23 cellular contexts compared by ENCODE assay signal in the genomic region with DNA sequence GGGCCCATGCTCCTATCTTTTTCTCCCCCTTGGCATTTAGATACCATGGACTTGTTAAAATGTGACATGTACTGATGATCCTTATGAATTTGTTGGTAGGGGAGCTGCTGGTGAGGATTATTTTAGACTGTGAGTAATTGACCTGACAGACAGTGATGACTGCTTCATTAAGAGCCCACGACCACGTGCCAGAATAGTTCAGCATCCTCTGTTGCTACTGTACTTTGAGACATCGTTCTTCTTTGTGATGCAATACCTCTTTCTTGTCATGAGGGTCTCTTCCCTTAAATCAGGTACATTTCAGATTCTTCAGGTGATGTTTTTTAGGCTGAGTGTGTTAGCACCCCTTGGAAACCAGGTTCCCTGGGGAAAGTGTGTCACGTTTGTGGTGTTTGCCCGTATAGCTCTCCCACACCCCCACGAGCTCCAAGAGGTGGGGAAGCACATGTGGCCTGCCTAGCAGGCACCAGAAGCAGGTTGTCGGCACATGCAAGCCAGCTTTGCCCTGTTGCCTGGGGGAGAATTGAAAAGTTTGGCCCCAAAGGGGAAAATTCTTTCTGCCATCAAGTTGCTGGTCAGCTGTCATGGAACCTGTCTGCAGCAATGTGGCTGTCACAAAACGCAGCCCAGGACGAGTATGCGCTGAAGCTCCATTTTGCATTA. TPM values are rescaled to one million over a fixed set of nuclear protein-coding genes. Genes with fewer than 3 reads are reported as not detected.
DNase-seq lines count a peak whose midpoint lies in the region; ATAC-seq and TF ChIP-seq lines count a peak whose summit lies in the region.
"Had no signal": no experiment of that assay in that cellular context is flagged by ENCODE, and none has a peak within 500 bp of the region (broad histone marks: within the 10 kb centered on the region; RNA-seq: fewer than 3 reads in every experiment).

No MANE protein-coding gene starts in this region.

- no peak overlapping the region for H2BK15ac ChIP-seq in mesenchymal stem cell (ENCODE audit: low read depth, poor library complexity, severe bottlenecking)

- no peak overlapping the region for H3K14ac ChIP-seq in mesenchymal stem cell (ENCODE audit: low read length in 2 of 2)

- CTCF ChIA-PET in activated CD8-positive, alpha-beta memory T cell treated with anti-CD3 and anti-CD28 coated beads, Interleukin-2, amount 10 ng/mL, durations not matched to agents 7 days and 5 days (lab: Charles Lee): interaction anchor here (0.6 to 1.7 kb wide), 2 partner anchors 127 to 1145 kb away, joined by 3 to 7 read pairs; no protein-coding TSS in a partner anchor

- no peak overlapping the region for H2BK120ac ChIP-seq in mesenchymal stem cell (ENCODE audit: low read depth, low read length)

- no peak overlapping the region for H4K91ac ChIP-seq in mesenchymal stem cell (ENCODE audit: low read length)

- no peak overlapping the region for H3K18ac ChIP-seq in mesenchymal stem cell (ENCODE audit: low read depth in 1 of 2, low read length in 2 of 2)

- H3K36me3 ChIP-seq in Karpas-422 (ENCODE audit: insufficient read depth, low read length): 0 out of 2 replicates have a peak, but pooled peaks cover 3% of the 10 kb centered on the region
- H3K36me3 ChIP-seq in endodermal cell (ENCODE audit: control insufficient read depth, insufficient read depth, low read length): peaks cover 67% of the 10 kb centered on the region
- H3K36me3 ChIP-seq in mesenchymal stem cell (ENCODE audit: control insufficient read depth in 1 of 2, insufficient read depth in 2 of 2, low read depth in 1 of 2, low read length in 2 of 2): peaks cover 56 to 87% of the 10 kb centered on the region in 2 experiments

- H3K9me3 ChIP-seq in Karpas-422 (ENCODE audit: low read length) (no peaks in the 10 kb centered on the region), endodermal cell (ENCODE audit: control insufficient read depth, low read length) (no peaks in the 10 kb centered on the region), mesenchymal stem cell (ENCODE audit: control insufficient read depth, low read length) (no peaks in the 10 kb centered on the region)

- H3K9me3 Mint-ChIP-seq in endodermal cell: no peaks in the 10 kb centered on the region
- H3K9me3 Mint-ChIP-seq in stimulated activated naive B cell treated with anti-CD40 and anti-IgM and Interleukin-4, amounts not matched to agents 10 μg/mL and 1 μg/mL and 100 μg/mL, for 72 hours: no peaks in the 10 kb centered on the region
- H3K9me3 Mint-ChIP-seq in endothelial cell (ENCODE audit: unreplicated experiment): no peaks in the 10 kb centered on the region
- no peaks in the 10 kb centered on the region for H3K9me3 Mint-ChIP-seq in activated CD8-positive, alpha-beta memory T cell treated with anti-CD3 and anti-CD28 coated beads, Interleukin-2, amount 10 ng/mL, durations not matched to agents 7 days and 5 days (ENCODE audit: low read depth)
- H3K9me3 Mint-ChIP-seq: CD4-positive, alpha-beta T cell; naive thymus-derived CD8-positive, alpha-beta T cell had no signal

- peak; percentile 25 for DNase-seq in Karpas-422
- DNase-seq in endodermal cell: no peak
- no peak for DNase-seq in mesenchymal stem cell
- DNase-seq in stimulated activated naive B cell treated with anti-CD40 and anti-IgM and Interleukin-4, amounts not matched to agents 10 μg/mL and 1 μg/mL and 100 μg/mL, for 72 hours: no peak
- DNase-seq in endothelial cell (ENCODE audit: low spot score): no peak
- DNase-seq in stimulated activated CD4-positive, alpha-beta T cell treated with anti-CD3 and anti-CD28 coated beads, Interleukin-15, amount 100 ng/mL, for 24 hours: no peak
- no peak for DNase-seq in stimulated activated CD4-positive, alpha-beta T cell treated with anti-CD3 and anti-CD28 coated beads, Interleukin-4, amount 100 ng/mL, for 24 hours
- DNase-seq in activated CD8-positive, alpha-beta memory T cell treated with anti-CD3 and anti-CD28 coated beads, Interleukin-2, amount 10 ng/mL, durations not matched to agents 7 days and 5 days: no peak
- DNase-seq: activated CD4-positive, alpha-beta T cell treated with anti-CD3 and anti-CD28 coated beads, Interleukin-2, amount 50 U/mL, for 48 hours; activated CD4-positive, CD25-positive, alpha-beta regulatory T cell; CD4-positive, alpha-beta T cell; EL; KG1; left cardiac atrium; naive thymus-derived CD8-positive, alpha-beta T cell; NCI-H1694; NCI-H2171 treated with DMSO at 0.1 percent for 48 hours; T1000; trophoblast cell had no signal

- no peak overlapping the region for H3K4me2 ChIP-seq in Karpas-422 (ENCODE audit: low read depth, low read length, poor library complexity, severe bottlenecking)
- H3K4me2 ChIP-seq in mesenchymal stem cell (ENCODE audit: low read length, poor library complexity, severe bottlenecking): no peak overlapping the region

- no peak overlapping the region for H2BK5ac ChIP-seq in mesenchymal stem cell (ENCODE audit: low read depth, low read length, poor library complexity, severe bottlenecking)

- H3K23ac ChIP-seq in mesenchymal stem cell (ENCODE audit: low read length in 2 of 2): no peak overlapping the region

- no peaks in the 10 kb centered on the region for H3K27me3 ChIP-seq in Karpas-422 (ENCODE audit: low read length)
- no peaks in the 10 kb centered on the region for H3K27me3 ChIP-seq in endodermal cell (ENCODE audit: control insufficient read depth, insufficient read depth, low read length, poor library complexity, severe bottlenecking)
- no peaks in the 10 kb centered on the region for H3K27me3 ChIP-seq in mesenchymal stem cell (ENCODE audit: control insufficient read depth in 1 of 2, insufficient read depth in 1 of 2, low read length in 2 of 2)

- no peaks in the 10 kb centered on the region for H4K20me1 ChIP-seq in Karpas-422 (ENCODE audit: insufficient read depth, low read depth, low read length)

- H3K4me1 Mint-ChIP-seq in endodermal cell (peaks cover 2% of the 10 kb centered on the region), endothelial cell (ENCODE audit: unreplicated experiment) (peaks cover 4% of the 10 kb centered on the region)
- peaks cover 20 to 26% of the 10 kb centered on the region in 2 donors for H3K4me1 Mint-ChIP-seq in stimulated activated naive B cell treated with anti-CD40 and anti-IgM and Interleukin-4, amounts not matched to agents 10 μg/mL and 1 μg/mL and 100 μg/mL, for 72 hours
- H3K4me1 Mint-ChIP-seq in activated CD8-positive, alpha-beta memory T cell treated with anti-CD3 and anti-CD28 coated beads, Interleukin-2, amount 10 ng/mL, durations not matched to agents 7 days and 5 days: no peaks in the 10 kb centered on the region

- H3K4ac ChIP-seq in mesenchymal stem cell (ENCODE audit: low read depth in 1 of 2, low read length in 2 of 2): no peak overlapping the region

- H3K4me3 Mint-ChIP-seq in endodermal cell (no peak overlapping the region), endothelial cell (ENCODE audit: unreplicated experiment) (no peak overlapping the region)
- H3K4me3 Mint-ChIP-seq in stimulated activated naive B cell treated with anti-CD40 and anti-IgM and Interleukin-4, amounts not matched to agents 10 μg/mL and 1 μg/mL and 100 μg/mL, for 72 hours: peak overlapping the region; percentile 11 to 34
- no peak overlapping the region for H3K4me3 Mint-ChIP-seq in activated CD8-positive, alpha-beta memory T cell treated with anti-CD3 and anti-CD28 coated beads, Interleukin-2, amount 10 ng/mL, durations not matched to agents 7 days and 5 days
- H3K4me3 Mint-ChIP-seq: CD4-positive, alpha-beta T cell; naive thymus-derived CD8-positive, alpha-beta T cell had no signal

- H3K27ac Mint-ChIP-seq in endodermal cell: peak overlapping the region; percentile 62
- H3K27ac Mint-ChIP-seq in stimulated activated naive B cell treated with anti-CD40 and anti-IgM and Interleukin-4, amounts not matched to agents 10 μg/mL and 1 μg/mL and 100 μg/mL, for 72 hours: peak overlapping the region; percentile 96
- H3K27ac Mint-ChIP-seq in endothelial cell (ENCODE audit: unreplicated experiment): no peak overlapping the region
- H3K27ac Mint-ChIP-seq in activated CD8-positive, alpha-beta memory T cell treated with anti-CD3 and anti-CD28 coated beads, Interleukin-2, amount 10 ng/mL, durations not matched to agents 7 days and 5 days: no peak overlapping the region
- H3K27ac Mint-ChIP-seq: CD4-positive, alpha-beta T cell had no signal

- no peak overlapping the region for H4K8ac ChIP-seq in mesenchymal stem cell (ENCODE audit: low read length)

- H3K27ac ChIP-seq in Karpas-422 (ENCODE audit: low read length) (no peak overlapping the region), endodermal cell (ENCODE audit: low read depth, low read length) (no peak overlapping the region), mesenchymal stem cell (ENCODE audit: low read length, poor library complexity, severe bottlenecking) (no peak overlapping the region)
- H3K27ac ChIP-seq: epithelial cell of prostate had no signal

- H3K9ac ChIP-seq in Karpas-422 (ENCODE audit: low read length) (no peak overlapping the region), endodermal cell (ENCODE audit: extremely low read depth, low read length, poor library complexity, severe bottlenecking) (no peak overlapping the region), mesenchymal stem cell (ENCODE audit: low read length) (peak overlapping the region; percentile 12)

- H2BK12ac ChIP-seq in mesenchymal stem cell (ENCODE audit: low read length in 2 of 2): no peak overlapping the region

- H3K4me1 ChIP-seq in Karpas-422 (ENCODE audit: low read length) (no peaks in the 10 kb centered on the region), endodermal cell (ENCODE audit: control insufficient read depth, insufficient read depth, low read length) (no peaks in the 10 kb centered on the region), mesenchymal stem cell (ENCODE audit: control insufficient read depth, insufficient read depth, low read depth, low read length) (peaks cover 14% of the 10 kb centered on the region)

- H3K79me1 ChIP-seq in mesenchymal stem cell (replicated peaks; ENCODE audit: low read length, poor library complexity, severe bottlenecking): peaks cover 20% of the 10 kb centered on the region

- H3K4me3 ChIP-seq in Karpas-422 (ENCODE audit: low read length) (no peak overlapping the region), endodermal cell (ENCODE audit: low read length) (no peak overlapping the region), mesenchymal stem cell (ENCODE audit: insufficient read depth in 1 of 2, low read depth in 1 of 2, low read length in 2 of 2) (no peak overlapping the region)

- H2AFZ ChIP-seq in Karpas-422 (ENCODE audit: low read length) (no peak overlapping the region), mesenchymal stem cell (ENCODE audit: low read depth, low read length) (no peak overlapping the region)

- no peaks in the 10 kb centered on the region for H3K9me2 ChIP-seq in Karpas-422 (replicated peaks; ENCODE audit: insufficient read depth, low read length)

- no peak overlapping the region for H2AK5ac ChIP-seq in mesenchymal stem cell (ENCODE audit: low read length, severe bottlenecking)

- 91 to 94% methylated on average over 10 of the region's 10 CpGs for WGBS in endodermal cell (ENCODE audit: insufficient coverage in 1 of 2, insufficient read length in 1 of 2), 2 experiments
- 93% methylated on average over 10 of the region's 10 CpGs for WGBS in mesenchymal stem cell

- H3K79me2 ChIP-seq in Karpas-422 (ENCODE audit: low read length): no peaks in the 10 kb centered on the region; the same call in 1 of the 2 replicates

- peak; percentile 69 to 72 for ATAC-seq in stimulated activated naive B cell treated with anti-CD40 and anti-IgM and Interleukin-4, amounts not matched to agents 10 μg/mL and 1 μg/mL and 100 μg/mL, for 72 hours (replicated peaks)
- ATAC-seq in activated CD8-positive, alpha-beta memory T cell treated with anti-CD3 and anti-CD28 coated beads, Interleukin-2, amount 10 ng/mL, durations not matched to agents 7 days and 5 days: no peak
- ATAC-seq: naive thymus-derived CD8-positive, alpha-beta T cell had no signal

- no peaks in the 10 kb centered on the region for H3K27me3 Mint-ChIP-seq in endodermal cell (ENCODE audit: insufficient read depth)
- no peaks in the 10 kb centered on the region for H3K27me3 Mint-ChIP-seq in stimulated activated naive B cell treated with anti-CD40 and anti-IgM and Interleukin-4, amounts not matched to agents 10 μg/mL and 1 μg/mL and 100 μg/mL, for 72 hours
- H3K27me3 Mint-ChIP-seq in endothelial cell (ENCODE audit: unreplicated experiment): peaks cover 2% of the 10 kb centered on the region
- no peaks in the 10 kb centered on the region for H3K27me3 Mint-ChIP-seq in activated CD8-positive, alpha-beta memory T cell treated with anti-CD3 and anti-CD28 coated beads, Interleukin-2, amount 10 ng/mL, durations not matched to agents 7 days and 5 days
- H3K27me3 Mint-ChIP-seq: CD4-positive, alpha-beta T cell; naive thymus-derived CD8-positive, alpha-beta T cell had no signal

- no peak for TF ChIP-seq CTCF in endodermal cell (conservative IDR thresholded peaks at IDR 0.05)
- no peak for TF ChIP-seq CTCF in endothelial cell (IDR thresholded peaks at IDR 0.05; ENCODE audit: unreplicated experiment)

- peaks cover 74% of the 10 kb centered on the region for H3K36me3 Mint-ChIP-seq in endodermal cell (ENCODE audit: low read depth)
- peaks cover 36 to 45% of the 10 kb centered on the region in 2 donors for H3K36me3 Mint-ChIP-seq in stimulated activated naive B cell treated with anti-CD40 and anti-IgM and Interleukin-4, amounts not matched to agents 10 μg/mL and 1 μg/mL and 100 μg/mL, for 72 hours
- peaks cover 31% of the 10 kb centered on the region for H3K36me3 Mint-ChIP-seq in endothelial cell (ENCODE audit: low read depth, unreplicated experiment)
- H3K36me3 Mint-ChIP-seq in activated CD8-positive, alpha-beta memory T cell treated with anti-CD3 and anti-CD28 coated beads, Interleukin-2, amount 10 ng/mL, durations not matched to agents 7 days and 5 days: peaks cover 2% of the 10 kb centered on the region

RNA-seq across cellular contexts. Expression of a gene that starts 25.1 kb away (rescaled TPM):
- total RNA-seq in Karpas-422 (2014; rRNA removed; shearing (Covaris generic); ENCODE audit: low replicate concordance): not detected in 2 replicates
- total RNA-seq in endodermal cell (not detected), endothelial cell (ENCODE audit: unreplicated experiment) (not detected)
- not detected for polyA plus RNA-seq in endodermal cell (2013, experiment 1 of 2)
- polyA plus RNA-seq in endodermal cell (2013, experiment 2 of 2): not detected
- polyA plus RNA-seq in mesenchymal stem cell (2013, experiment 1 of 2): not detected
- not detected for polyA plus RNA-seq in mesenchymal stem cell (2013, experiment 2 of 2)
- total RNA-seq in activated CD8-positive, alpha-beta memory T cell treated with anti-CD3 and anti-CD28 coated beads, Interleukin-2, amount 10 ng/mL, durations not matched to agents 7 days and 5 days: not detected
- total RNA-seq: CD4-positive, alpha-beta T cell; cerebellum; left cardiac atrium; mesenteric fat pad; naive thymus-derived CD8-positive, alpha-beta T cell; omental fat pad had no signal
- polyA plus RNA-seq: naive thymus-derived CD8-positive, alpha-beta T cell had no signal

RNA-seq across cellular contexts. Expression of a gene that starts 36.5 kb away (rescaled TPM):
- 9.9 and 21.5 TPM in 2 replicates for total RNA-seq in Karpas-422 (2014; rRNA removed; shearing (Covaris generic); ENCODE audit: low replicate concordance)
- 10 to 100 TPM; 78.8 to 94.1 TPM for total RNA-seq in endodermal cell
- 62.3 TPM for polyA plus RNA-seq in endodermal cell (2013, experiment 1 of 2)
- 60.4 TPM for polyA plus RNA-seq in endodermal cell (2013, experiment 2 of 2)
- 49.4 TPM for polyA plus RNA-seq in mesenchymal stem cell (2013, experiment 1 of 2)
- polyA plus RNA-seq in mesenchymal stem cell (2013, experiment 2 of 2): 49.9 TPM
- total RNA-seq in endothelial cell (ENCODE audit: unreplicated experiment): 121 TPM
- 10 to 100 TPM; 34.0 to 36.2 TPM for total RNA-seq in activated CD8-positive, alpha-beta memory T cell treated with anti-CD3 and anti-CD28 coated beads, Interleukin-2, amount 10 ng/mL, durations not matched to agents 7 days and 5 days

Comparison
In these comparisons a context has a peak if more than half of its experiments do, and no peak if none do; other contexts are left out.
1. H3K27ac Mint-ChIP-seq: peak in endodermal cell (single experiment) and stimulated activated naive B cell treated with anti-CD40 and anti-IgM and Interleukin-4, amounts not matched to agents 10 μg/mL and 1 μg/mL and 100 μg/mL, for 72 hours (single experiment); none in endothelial cell (single experiment) and activated CD8-positive, alpha-beta memory T cell treated with anti-CD3 and anti-CD28 coated beads, Interleukin-2, amount 10 ng/mL, durations not matched to agents 7 days and 5 days (single experiment).
2. H3K4me3 Mint-ChIP-seq: peak in stimulated activated naive B cell treated with anti-CD40 and anti-IgM and Interleukin-4, amounts not matched to agents 10 μg/mL and 1 μg/mL and 100 μg/mL, for 72 hours (2 of 2); none in endodermal cell (single experiment), endothelial cell (single experiment) and activated CD8-positive, alpha-beta memory T cell treated with anti-CD3 and anti-CD28 coated beads, Interleukin-2, amount 10 ng/mL, durations not matched to agents 7 days and 5 days (single experiment).